Comparison of ENCODE assay signal across 1 cellular context in genomic region chr7:34949356-34949755, GRCh38.
TF ChIP-seq lines count a peak whose summit lies in the region.

No MANE protein-coding gene starts in this region.

TF ChIP-seq in GM23338, 12 proteins besides CTCF, POLR2A, EP300 and RAD21 (continued from another document):
- TF ChIP-seq EZH2phosphoT487 (IDR thresholded peaks at IDR 0.05; ENCODE audit: unreplicated experiment) (no peak), REST (IDR thresholded peaks at IDR 0.05; ENCODE audit: unreplicated experiment) (no peak), NANOG (IDR thresholded peaks at IDR 0.05; ENCODE audit: borderline replicate concordance) (no peak), ZNF114 (CRISPR knock-in tag; IDR thresholded peaks at IDR 0.05) (no peak), JUNB (IDR thresholded peaks at IDR 0.05; ENCODE audit: unreplicated experiment) (no peak)
